33 cellular contexts compared by ENCODE assay signal in genomic region chr19:31784631-31785237, GRCh38.
DNase-seq lines count a peak whose midpoint lies in the region; ATAC-seq, FAIRE-seq and TF ChIP-seq lines count a peak whose summit lies in the region.
"Had no signal": no experiment of that assay in that cellular context is flagged by ENCODE, and none has a peak within 500 bp of the region (broad histone marks: within the 10 kb centered on the region; RNA-seq: fewer than 3 reads in every experiment).

No MANE protein-coding gene starts in this region.

- TF ChIP-seq POLR2A in H1 (IDR thresholded peaks at IDR 0.05; ENCODE audit: control extremely low read depth in 1 of 2, low read depth in 2 of 2, low read length in 2 of 2), result no peak

- H2BK12ac ChIP-seq in H1 (ENCODE audit: low read depth, low read length), result no peak overlapping the region

- no peak for FAIRE-seq in H1 (lab: Jason Lieb, UNC)
- FAIRE-seq: frontal cortex had no signal

- H4K8ac ChIP-seq in H1 (ENCODE audit: extremely low read depth, insufficient read depth, low read length), result no peak overlapping the region

- H3K9me3 Mint-ChIP-seq in naive thymus-derived CD4-positive, alpha-beta T cell, result peaks cover 0 to 8% (median 0%) of the 10 kb centered on the region in 11 donors
- no peaks in the 10 kb centered on the region for H3K9me3 Mint-ChIP-seq in CD8-positive, alpha-beta T cell
- H3K9me3 Mint-ChIP-seq in CD4-positive, alpha-beta memory T cell, result peaks cover 0 to 5% (median 2%) of the 10 kb centered on the region in 8 donors

- H3K36me3 Mint-ChIP-seq in naive thymus-derived CD4-positive, alpha-beta T cell, result no peaks in the 10 kb centered on the region
- H3K36me3 Mint-ChIP-seq in CD8-positive, alpha-beta T cell, result no peaks in the 10 kb centered on the region
- no peaks in the 10 kb centered on the region for H3K36me3 Mint-ChIP-seq in CD4-positive, alpha-beta memory T cell
- H3K36me3 Mint-ChIP-seq: activated CD8-positive, alpha-beta memory T cell treated with anti-CD3 and anti-CD28 coated beads, Interleukin-2, amount 10 ng/mL, durations not matched to agents 7 days and 5 days; brain; naive B cell; stimulated activated naive B cell treated with anti-CD40 and anti-IgM and Interleukin-4, amounts not matched to agents 10 μg/mL and 1 μg/mL and 100 μg/mL, for 72 hours had no signal

- H2BK5ac ChIP-seq in H1 (ENCODE audit: low read depth, low read length), result no peak overlapping the region

- H3K23me2 ChIP-seq in H1 (ENCODE audit: low read depth, low read length), result no peaks in the 10 kb centered on the region

- H3K4me3 ChIP-seq in Jurkat, Clone E6-1 (ENCODE audit: low read length), result no peak overlapping the region
- H3K4me3 ChIP-seq in H1 (ENCODE audit: extremely low read depth in 1 of 4, insufficient read depth in 2 of 4, low read depth in 3 of 4, low read length in 4 of 4) (no peak overlapping the region), lung (no peak overlapping the region), smooth muscle cell (no peak overlapping the region)
- no peak overlapping the region for H3K4me3 ChIP-seq in naive thymus-derived CD4-positive, alpha-beta T cell (ENCODE audit: low read length)
- no peak overlapping the region for H3K4me3 ChIP-seq in CD8-positive, alpha-beta T cell (ENCODE audit: low read depth, low read length)
- H3K4me3 ChIP-seq in CD4-positive, alpha-beta memory T cell (ENCODE audit: low read length in 2 of 2), result no peak overlapping the region
- H3K4me3 ChIP-seq: BLaER1, dorsolateral prefrontal cortex, MG63, psoas muscle, SK-N-MC, upper lobe of left lung had no signal

- H3K4me1 Mint-ChIP-seq in naive thymus-derived CD4-positive, alpha-beta T cell, result peaks cover 0 to 1% (median 0%) of the 10 kb centered on the region in 7 donors
- no peaks in the 10 kb centered on the region for H3K4me1 Mint-ChIP-seq in CD8-positive, alpha-beta T cell (ENCODE audit: low read depth)
- no peaks in the 10 kb centered on the region for H3K4me1 Mint-ChIP-seq in CD4-positive, alpha-beta memory T cell
- H3K4me1 Mint-ChIP-seq: activated CD8-positive, alpha-beta memory T cell treated with anti-CD3 and anti-CD28 coated beads, Interleukin-2, amount 10 ng/mL, durations not matched to agents 7 days and 5 days; naive B cell; stimulated activated naive B cell treated with anti-CD40 and anti-IgM and Interleukin-4, amounts not matched to agents 10 μg/mL and 1 μg/mL and 100 μg/mL, for 72 hours had no signal

- POLR2A ChIA-PET in H1 (lab: Charles Lee; ENCODE audit: partially characterized antibody), result no interaction called here
- POLR2A ChIA-PET in naive thymus-derived CD4-positive, alpha-beta T cell (lab: Charles Lee), result no interaction called here
- POLR2A ChIA-PET in CD8-positive, alpha-beta T cell (lab: Charles Lee), result no interaction called here
- POLR2A ChIA-PET in CD4-positive, alpha-beta memory T cell (lab: Charles Lee; ENCODE audit: partially characterized antibody), result no interaction called here

- H3K4ac ChIP-seq in H1 (replicated peaks; ENCODE audit: insufficient read length, low read depth, low read length), result no peak overlapping the region

- no peak overlapping the region for H4K91ac ChIP-seq in H1 (replicated peaks; ENCODE audit: insufficient read length, low read length)

- peak; percentile 26 for DNase-seq in Jurkat, Clone E6-1 (ENCODE audit: low read depth, low spot score)
- DNase-seq in H1 (ENCODE audit: low read depth in 1 of 2, low spot score in 2 of 2) (no peak), lung (ENCODE audit: low spot score) (peak; percentile 26), smooth muscle cell (lab: John Stamatoyannopoulos, UW; ENCODE audit: unreplicated experiment) (no peak), SK-N-DZ (ENCODE audit: low spot score) (no peak)
- no peak for DNase-seq in naive thymus-derived CD4-positive, alpha-beta T cell
- no peak for DNase-seq in CD8-positive, alpha-beta T cell
- no peak for DNase-seq in CD4-positive, alpha-beta memory T cell
- DNase-seq: activated CD4-positive, alpha-beta T cell treated with anti-CD3 and anti-CD28 coated beads, Interleukin-2, amount 50 U/mL, for 4 hours; activated CD4-positive, CD25-positive, alpha-beta regulatory T cell; activated CD8-positive, alpha-beta memory T cell treated with anti-CD3 and anti-CD28 coated beads, Interleukin-2, amount 10 ng/mL, durations not matched to agents 7 days and 5 days; activated gamma-delta T cell treated with Interleukin-2 at 50 U/mL for 16 hours; activated T-cell treated with anti-CD3 and anti-CD28 coated beads, Interleukin-2, amount 50 U/mL, for 48 hours; DMS79; GDM1; GOT3; left cardiac atrium; MG63; naive B cell; NCI-H2029; NCI-H510A treated with DMSO at 0.1 percent for 48 hours; OCI-M1; psoas muscle; stimulated activated naive B cell treated with anti-CD40 and anti-IgM and Interleukin-4, amounts not matched to agents 10 μg/mL and 1 μg/mL and 100 μg/mL, for 72 hours; substantia nigra; upper lobe of left lung had no signal

- H2BK15ac ChIP-seq in H1 (ENCODE audit: low read length), result no peak overlapping the region

- no peak for ATAC-seq in lung (ENCODE audit: insufficient read depth, low FRiP score)
- ATAC-seq in naive thymus-derived CD4-positive, alpha-beta T cell, result no peak
- ATAC-seq in CD8-positive, alpha-beta T cell, result no peak
- ATAC-seq: activated CD8-positive, alpha-beta memory T cell treated with anti-CD3 and anti-CD28 coated beads, Interleukin-2, amount 10 ng/mL, durations not matched to agents 7 days and 5 days; left cardiac atrium; psoas muscle had no signal

- no peak for TF ChIP-seq RAD21 in H1 (IDR thresholded peaks at IDR 0.05 in 1 of 2, conservative IDR thresholded peaks at IDR 0.05 in 1 of 2; ENCODE audit: low read depth in 2 of 2, low read length in 2 of 2)

- H3K27me3 Mint-ChIP-seq in naive thymus-derived CD4-positive, alpha-beta T cell, result peaks cover 0 to 17% (median 9%) of the 10 kb centered on the region in 5 donors
- H3K27me3 Mint-ChIP-seq in CD8-positive, alpha-beta T cell (ENCODE audit: low read depth), result no peaks in the 10 kb centered on the region
- peaks cover 0 to 4% of the 10 kb centered on the region in 2 donors for H3K27me3 Mint-ChIP-seq in CD4-positive, alpha-beta memory T cell
- H3K27me3 Mint-ChIP-seq: activated CD8-positive, alpha-beta memory T cell treated with anti-CD3 and anti-CD28 coated beads, Interleukin-2, amount 10 ng/mL, durations not matched to agents 7 days and 5 days; naive B cell; stimulated activated naive B cell treated with anti-CD40 and anti-IgM and Interleukin-4, amounts not matched to agents 10 μg/mL and 1 μg/mL and 100 μg/mL, for 72 hours had no signal

- CTCF ChIA-PET in H1 (lab: Charles Lee; ENCODE audit: partially characterized antibody), result interaction anchor here (0.6 kb wide), 1 partner anchor 18 kb away, joined by 3 read pairs; no protein-coding TSS in a partner anchor
- CTCF ChIA-PET in naive thymus-derived CD4-positive, alpha-beta T cell (lab: Charles Lee), result no interaction called here
- CTCF ChIA-PET in CD8-positive, alpha-beta T cell (lab: Charles Lee), result no interaction called here
- CTCF ChIA-PET in CD4-positive, alpha-beta memory T cell (lab: Charles Lee; ENCODE audit: partially characterized antibody), result no interaction called here

- H3K9me3 ChIP-seq in H1 (ENCODE audit: insufficient read depth in 2 of 2, low read depth in 1 of 2, low read length in 1 of 2), result no peaks in the 10 kb centered on the region
- no peaks in the 10 kb centered on the region for H3K9me3 ChIP-seq in lung (ENCODE audit: control insufficient read depth in 2 of 2, insufficient read depth in 1 of 2, low read length in 1 of 2)
- H3K9me3 ChIP-seq in smooth muscle cell (replicated peaks; ENCODE audit: low read depth), result no peaks in the 10 kb centered on the region
- no peaks in the 10 kb centered on the region for H3K9me3 ChIP-seq in naive thymus-derived CD4-positive, alpha-beta T cell (ENCODE audit: control insufficient read depth in 2 of 3, low read length in 3 of 3)
- H3K9me3 ChIP-seq in CD8-positive, alpha-beta T cell (ENCODE audit: low read length), result no peaks in the 10 kb centered on the region
- H3K9me3 ChIP-seq in CD4-positive, alpha-beta memory T cell (ENCODE audit: control insufficient read depth in 1 of 2, low read length in 2 of 2), result no peaks in the 10 kb centered on the region
- H3K9me3 ChIP-seq: BLaER1, MG63, upper lobe of left lung had no signal

- no peaks in the 10 kb centered on the region for H3K79me1 ChIP-seq in H1 (ENCODE audit: low read depth, low read length)

- intact Hi-C loops in naive thymus-derived CD4-positive, alpha-beta T cell (cut with micrococcal nuclease), result no loop called here
- intact Hi-C loops in CD8-positive, alpha-beta T cell (cut with DNase I, micrococcal nuclease), result no loop called here
- intact Hi-C loops in CD4-positive, alpha-beta memory T cell (cut with micrococcal nuclease), result no loop called here

- H2AFZ ChIP-seq in H1 (ENCODE audit: low read length), result 0 out of 2 replicates have a peak overlapping the region, but pooled peaks have one; percentile 16
- no peak overlapping the region for H2AFZ ChIP-seq in smooth muscle cell (ENCODE audit: low read depth)

- no peak overlapping the region for H3K56ac ChIP-seq in H1 (replicated peaks; ENCODE audit: insufficient read length, low read depth, low read length)

- H3K27ac Mint-ChIP-seq in naive thymus-derived CD4-positive, alpha-beta T cell, result no peak overlapping the region
- no peak overlapping the region for H3K27ac Mint-ChIP-seq in CD8-positive, alpha-beta T cell
- H3K27ac Mint-ChIP-seq in CD4-positive, alpha-beta memory T cell, result no peak overlapping the region
- H3K27ac Mint-ChIP-seq: activated CD8-positive, alpha-beta memory T cell treated with anti-CD3 and anti-CD28 coated beads, Interleukin-2, amount 10 ng/mL, durations not matched to agents 7 days and 5 days; naive B cell; stimulated activated naive B cell treated with anti-CD40 and anti-IgM and Interleukin-4, amounts not matched to agents 10 μg/mL and 1 μg/mL and 100 μg/mL, for 72 hours had no signal

- no peak overlapping the region for H3K27ac ChIP-seq in H1 (ENCODE audit: low read depth, low read length)
- H3K27ac ChIP-seq in lung (ENCODE audit: low read depth in 1 of 2, low read length in 1 of 2), result no peak overlapping the region
- H3K27ac ChIP-seq in smooth muscle cell (ENCODE audit: low read depth), result no peak overlapping the region
- H3K27ac ChIP-seq in naive thymus-derived CD4-positive, alpha-beta T cell (ENCODE audit: low read depth, low read length), result no peak overlapping the region
- H3K27ac ChIP-seq in CD8-positive, alpha-beta T cell (ENCODE audit: low read depth, low read length), result no peak overlapping the region
- no peak overlapping the region for H3K27ac ChIP-seq in CD4-positive, alpha-beta memory T cell (ENCODE audit: low read depth, low read length)
- H3K27ac ChIP-seq: BLaER1, dorsolateral prefrontal cortex, KMS-11, psoas muscle, RWPE1, SK-N-MC, upper lobe of left lung had no signal

- TF ChIP-seq EP300 in H1 (IDR thresholded peaks at IDR 0.05; ENCODE audit: borderline replicate concordance in 1 of 2, low read depth in 2 of 2, low read length in 2 of 2), result no peak

- H3K9ac ChIP-seq in H1 (replicated peaks in 1 of 4; ENCODE audit: extremely low read depth in 1 of 4, low read depth in 3 of 4, low read length in 3 of 4) (no peak overlapping the region), smooth muscle cell (ENCODE audit: low read depth) (no peak overlapping the region)
- H3K9ac ChIP-seq: BLaER1, KMS-11 had no signal

- H3F3A ChIP-seq in smooth muscle cell (ENCODE audit: low read depth), result no peaks in the 10 kb centered on the region

- H4K5ac ChIP-seq in H1 (ENCODE audit: insufficient read length, low read depth, low read length), result no peak overlapping the region

- H3K79me2 ChIP-seq in H1 (ENCODE audit: control insufficient read depth in 1 of 2, insufficient read depth in 2 of 2, low read length in 2 of 2) (no peaks in the 10 kb centered on the region), smooth muscle cell (ENCODE audit: low read depth) (no peaks in the 10 kb centered on the region)

- H3K4me2 ChIP-seq in H1 (ENCODE audit: insufficient read depth in 1 of 2, low read depth in 2 of 2, low read length in 2 of 2) (no peak overlapping the region), smooth muscle cell (peak overlapping the region; percentile 25)
- H3K4me2 ChIP-seq: BLaER1, KMS-11 had no signal

- no peak overlapping the region for H2AK5ac ChIP-seq in H1 (ENCODE audit: low read depth, low read length)

- H3K23ac ChIP-seq in H1 (ENCODE audit: insufficient read length), result no peak overlapping the region

- no peak overlapping the region for H3K18ac ChIP-seq in H1 (ENCODE audit: extremely low read depth, low read length)

- H3K36me3 ChIP-seq in H1 (ENCODE audit: control insufficient read depth in 2 of 4, insufficient read depth in 4 of 4, low read length in 3 of 4) (no peaks in the 10 kb centered on the region), lung (ENCODE audit: control insufficient read depth in 2 of 2, insufficient read depth in 2 of 2, low read length in 2 of 2) (no peaks in the 10 kb centered on the region), smooth muscle cell (ENCODE audit: low read depth) (no peaks in the 10 kb centered on the region)
- H3K36me3 ChIP-seq in naive thymus-derived CD4-positive, alpha-beta T cell (ENCODE audit: control insufficient read depth in 2 of 3, insufficient read depth in 3 of 3, low read length in 3 of 3), result no peaks in the 10 kb centered on the region
- H3K36me3 ChIP-seq in CD8-positive, alpha-beta T cell (ENCODE audit: insufficient read depth, low read length), result no peaks in the 10 kb centered on the region
- no peaks in the 10 kb centered on the region for H3K36me3 ChIP-seq in CD4-positive, alpha-beta memory T cell (ENCODE audit: insufficient read depth, low read length)
- H3K36me3 ChIP-seq: BLaER1, MG63, upper lobe of left lung had no signal

- H3K4me1 ChIP-seq in H1 (replicated peaks in 1 of 4; ENCODE audit: control insufficient read depth in 3 of 4, insufficient read depth in 4 of 4, low read length in 3 of 4) (peaks cover 0 to 4% (median 1%) of the 10 kb centered on the region in 4 experiments; a peak in 3 of 7 replicates), lung (ENCODE audit: control insufficient read depth in 2 of 2, insufficient read depth in 2 of 2, low read length in 2 of 2) (peaks cover 0 to 1% of the 10 kb centered on the region in 2 donors), smooth muscle cell (ENCODE audit: low read depth) (no peaks in the 10 kb centered on the region)
- H3K4me1 ChIP-seq in naive thymus-derived CD4-positive, alpha-beta T cell (ENCODE audit: control insufficient read depth in 2 of 2, insufficient read depth in 2 of 2, low read length in 2 of 2), result no peaks in the 10 kb centered on the region
- no peaks in the 10 kb centered on the region for H3K4me1 ChIP-seq in CD8-positive, alpha-beta T cell (ENCODE audit: insufficient read depth, low read length)
- H3K4me1 ChIP-seq in CD4-positive, alpha-beta memory T cell (ENCODE audit: insufficient read depth, low read length), result no peaks in the 10 kb centered on the region
- H3K4me1 ChIP-seq: BLaER1, psoas muscle, upper lobe of left lung had no signal

- no peak overlapping the region for H2BK20ac ChIP-seq in H1 (ENCODE audit: low read length)

- no peaks in the 10 kb centered on the region for H3K27me3 ChIP-seq in H1 (replicated peaks in 1 of 4; ENCODE audit: control insufficient read depth in 3 of 4, extremely low read depth in 1 of 4, insufficient read depth in 3 of 4, low read length in 3 of 4)
- no peaks in the 10 kb centered on the region for H3K27me3 ChIP-seq in lung (ENCODE audit: control insufficient read depth, insufficient read depth)
- no peaks in the 10 kb centered on the region for H3K27me3 ChIP-seq in smooth muscle cell (ENCODE audit: low read depth)
- no peaks in the 10 kb centered on the region for H3K27me3 ChIP-seq in naive thymus-derived CD4-positive, alpha-beta T cell (ENCODE audit: control insufficient read depth in 2 of 2, insufficient read depth in 2 of 2, low read length in 2 of 2)
- H3K27me3 ChIP-seq in CD8-positive, alpha-beta T cell (ENCODE audit: insufficient read depth, low read length), result no peaks in the 10 kb centered on the region
- no peaks in the 10 kb centered on the region for H3K27me3 ChIP-seq in CD4-positive, alpha-beta memory T cell (ENCODE audit: insufficient read depth, low read length)
- H3K27me3 ChIP-seq: BLaER1, upper lobe of left lung had no signal

- 77% methylated on average over 4 of the region's 4 CpGs; no CpG with 5 or more reads in 1 of the 2 experiments for WGBS in H1 (ENCODE audit: extremely low coverage in 1 of 2, insufficient coverage in 1 of 2, insufficient read length in 1 of 2, insufficient replicate concordance in 2 of 2, low coverage in 1 of 2, low lambda C conversion rate in 2 of 2, missing lambda C conversion rate in 1 of 2), 2 experiments
- 47 to 58% methylated on average over 4 of the region's 4 CpGs for WGBS in lung, 2 donors
- WGBS in smooth muscle cell (ENCODE audit: low lambda C conversion rate), result 41% methylated on average over 4 of the region's 4 CpGs

- no peak overlapping the region for H2BK120ac ChIP-seq in H1 (replicated peaks; ENCODE audit: low read depth, low read length)

- H4K20me1 ChIP-seq in H1 (replicated peaks in 1 of 2; ENCODE audit: control insufficient read depth in 1 of 2, insufficient read depth in 2 of 2, low read length in 2 of 2), result no peaks in the 10 kb centered on the region
- H4K20me1 ChIP-seq in smooth muscle cell (ENCODE audit: low read depth), result no peaks in the 10 kb centered on the region
- H4K20me1 ChIP-seq: BLaER1 had no signal

- no peak overlapping the region for H3K14ac ChIP-seq in H1 (ENCODE audit: insufficient read length)

- no peak for TF ChIP-seq CTCF in H1 (IDR thresholded peaks at IDR 0.05; ENCODE audit: control extremely low read depth in 1 of 3, insufficient read depth in 1 of 3, low read depth in 1 of 3, low read length in 3 of 3)
- TF ChIP-seq CTCF in lung (IDR thresholded peaks at IDR 0.05; ENCODE audit: control extremely low read depth, extremely low read depth), result no peak
- TF ChIP-seq CTCF in smooth muscle cell (IDR thresholded peaks at IDR 0.05; ENCODE audit: borderline replicate concordance, insufficient read depth, poor library complexity, severe bottlenecking), result no peak
- TF ChIP-seq CTCF in CD8-positive, alpha-beta T cell (IDR thresholded peaks at IDR 0.05), result no peak

- H3K4me3 Mint-ChIP-seq in naive thymus-derived CD4-positive, alpha-beta T cell, result no peak overlapping the region
- no peak overlapping the region for H3K4me3 Mint-ChIP-seq in CD8-positive, alpha-beta T cell
- H3K4me3 Mint-ChIP-seq in CD4-positive, alpha-beta memory T cell, result no peak overlapping the region
- H3K4me3 Mint-ChIP-seq: activated CD8-positive, alpha-beta memory T cell treated with anti-CD3 and anti-CD28 coated beads, Interleukin-2, amount 10 ng/mL, durations not matched to agents 7 days and 5 days; brain; naive B cell; stimulated activated naive B cell treated with anti-CD40 and anti-IgM and Interleukin-4, amounts not matched to agents 10 μg/mL and 1 μg/mL and 100 μg/mL, for 72 hours had no signal

Comparison
In these comparisons a context has a peak if more than half of its experiments do, and no peak if none do; other contexts are left out.
1. DNase-seq: peak in Jurkat, Clone E6-1 (single experiment) and lung (single experiment); none in H1 (0 of 2), smooth muscle cell (single experiment), naive thymus-derived CD4-positive, alpha-beta T cell (0 of 9), CD8-positive, alpha-beta T cell (0 of 7), CD4-positive, alpha-beta memory T cell (0 of 5) and SK-N-DZ (single experiment).